Comparison of ENCODE assay signal across 17 cellular contexts in the genomic region with DNA sequence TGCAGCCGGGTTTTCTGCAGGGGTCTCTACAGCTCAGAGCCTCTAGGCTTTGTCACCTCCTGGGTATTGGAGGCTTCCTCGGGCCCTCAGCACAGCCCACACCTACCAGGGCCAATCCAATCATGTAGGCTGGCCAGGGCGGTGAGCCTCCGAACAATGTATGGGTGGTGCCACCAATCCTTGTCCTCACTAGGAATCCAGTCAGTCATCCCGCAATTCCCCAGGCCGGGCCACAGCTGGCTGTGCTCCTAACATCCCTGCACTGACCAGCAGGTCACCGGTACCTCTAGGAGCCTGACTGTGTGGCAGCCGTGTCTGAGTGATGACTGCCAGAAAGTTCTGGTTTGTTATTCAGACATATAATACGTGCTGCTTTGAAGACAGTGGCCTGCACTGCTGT.
"Had no signal": no experiment of that assay in that cellular context is flagged by ENCODE, and none has a peak within 500 bp of the region (broad histone marks: within the 10 kb centered on the region; RNA-seq: fewer than 3 reads in every experiment).

No MANE protein-coding gene starts in this region.

- H3K27ac ChIP-seq: epithelial cell of prostate, heart left ventricle, lower lobe of right lung, neural progenitor cell, tibial nerve, WERI-Rb-1 had no signal

- H3K4me2 ChIP-seq: neural progenitor cell had no signal

- H3K4me3 ChIP-seq: heart left ventricle, lower lobe of right lung, neural progenitor cell, tibial nerve had no signal

- H3K36me3 ChIP-seq: heart left ventricle, lower lobe of right lung, neural progenitor cell, tibial nerve, WERI-Rb-1 had no signal

- DNase-seq: activated CD4-positive, alpha-beta T cell treated with anti-CD3 and anti-CD28 coated beads for 1 hour; activated CD4-positive, alpha-beta T cell treated with anti-CD3 and anti-CD28 coated beads, Interleukin-2, amount 50 U/mL, for 1 hour; activated CD8-positive, alpha-beta T cell treated with anti-CD3 and anti-CD28 coated beads, Interleukin-2, amount 10 ng/mL, durations not matched to agents 7 days and 5 days; activated naive CD4-positive, alpha-beta T cell treated with Interleukin-2 at 50 U/mL for 16 hours; activated naive CD8-positive, alpha-beta T cell treated with anti-CD3 and anti-CD28 coated beads for 36 hours; cortex of kidney; lower lobe of right lung; naive thymus-derived CD4-positive, alpha-beta T cell; stimulated activated CD4-positive, alpha-beta T cell treated with anti-CD3 and anti-CD28 coated beads, Interleukin-12 subunit alpha, Interleukin-12 subunit beta, amount 100 ng/mL, for 4 hours; stimulated activated CD4-positive, alpha-beta T cell treated with anti-CD3 and anti-CD28 coated beads, Interleukin-4, amount 100 ng/mL, for 4 hours; T-helper 1 cell; WERI-Rb-1 had no signal

- H3K9ac ChIP-seq: neural progenitor cell had no signal

- H3K27me3 ChIP-seq: heart left ventricle, neural progenitor cell, tibial nerve had no signal

- H2AFZ ChIP-seq: neural progenitor cell had no signal

- ATAC-seq: activated CD8-positive, alpha-beta T cell treated with anti-CD3 and anti-CD28 coated beads, Interleukin-2, amount 10 ng/mL, durations not matched to agents 7 days and 5 days; activated T-helper 17 cell treated with anti-CD3 and anti-CD28 coated beads, Interleukin-2, amount 50 U/mL, for 72 hours; lower lobe of right lung; naive thymus-derived CD4-positive, alpha-beta T cell had no signal

- H3K9me3 ChIP-seq: heart left ventricle, lower lobe of right lung, tibial nerve had no signal

- H3K4me1 ChIP-seq: neural progenitor cell had no signal
